Comparison of ENCODE assay signal across 11 cellular contexts in the genomic region with DNA sequence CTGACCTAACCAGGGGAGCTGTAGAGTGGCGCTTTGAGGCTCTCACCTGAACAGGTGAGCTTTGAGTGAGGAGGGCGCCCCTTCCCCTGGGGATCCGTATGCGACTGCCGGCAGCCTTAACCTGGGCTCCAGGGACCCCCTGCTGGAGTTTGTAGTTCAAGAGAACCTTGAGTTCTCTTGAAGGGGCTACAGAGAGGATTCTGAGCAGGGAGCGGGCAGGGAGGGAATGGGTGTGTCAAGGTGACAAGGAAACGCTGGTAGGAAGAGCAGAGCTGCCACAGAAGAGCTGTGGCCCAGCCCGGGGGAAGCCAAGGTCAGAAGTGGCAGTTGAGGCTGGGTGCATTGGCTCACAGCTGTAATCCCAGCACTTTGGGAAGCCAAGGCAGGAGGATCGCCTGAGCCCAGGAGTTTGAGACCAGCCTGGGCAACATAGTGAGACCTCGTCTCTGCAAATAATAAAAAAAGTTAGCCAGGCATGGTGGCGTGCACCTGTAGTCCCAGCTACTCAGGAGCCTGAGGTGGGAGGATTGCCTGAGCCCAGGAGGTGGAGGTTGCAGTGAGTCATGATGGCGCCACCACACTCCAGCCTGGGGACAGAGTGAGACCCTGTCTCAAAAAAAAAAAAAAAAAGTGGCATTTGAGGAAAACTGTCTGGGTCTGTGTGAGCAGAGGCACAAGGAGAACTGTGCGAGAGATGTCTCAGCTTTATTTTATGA. TPM values are rescaled to one million over a fixed set of nuclear protein-coding genes. Genes with fewer than 3 reads are reported as not detected.
A peak's percentile ranks its signal among the peaks of the same experiment; 100 is the strongest.
DNase-seq lines count a peak whose midpoint lies in the region; ATAC-seq, FAIRE-seq and TF ChIP-seq lines count a peak whose summit lies in the region.
"Had no signal": no experiment of that assay in that cellular context is flagged by ENCODE, and none has a peak within 500 bp of the region (broad histone marks: within the 10 kb centered on the region; RNA-seq: fewer than 3 reads in every experiment).

No MANE protein-coding gene starts in this region.

- FAIRE-seq in frontal cortex (lab: Jason Lieb, UNC) (no peak), D721Med (lab: Jason Lieb, UNC) (no peak)
- FAIRE-seq: G401.6 had no signal

- TF ChIP-seq CTCF in mesothelial cell of epicardium (IDR thresholded peaks at IDR 0.05; ENCODE audit: unreplicated experiment) (no peak), D721Med (IDR thresholded peaks at IDR 0.05; ENCODE audit: insufficient read depth, missing control alignments) (no peak)

- no peak for ATAC-seq in stimulated activated naive CD8-positive, alpha-beta T cell treated with anti-CD3 and anti-CD28 coated beads, Interleukin-15, Interleukin-2, amounts not matched to agents 100 U/mL and 50 U/mL, for 24 hours
- ATAC-seq in central memory CD8-positive, alpha-beta T cell (replicated peaks; ENCODE audit: extremely low read depth, poor library complexity, severe bottlenecking): no peak
- ATAC-seq in GM21619 (IDR thresholded peaks at IDR 0.05; ENCODE audit: unreplicated experiment): no peak

- H3K36me3 Mint-ChIP-seq in stimulated activated naive CD8-positive, alpha-beta T cell treated with anti-CD3 and anti-CD28 coated beads, Interleukin-15, Interleukin-2, amounts not matched to agents 100 ng/mL and 50 ng/mL, for 24 hours (ENCODE audit: low read depth): peaks cover 16% of the 10 kb centered on the region
- peaks cover 20% of the 10 kb centered on the region for H3K36me3 Mint-ChIP-seq in central memory CD8-positive, alpha-beta T cell (ENCODE audit: insufficient read depth)
- peaks cover 9% of the 10 kb centered on the region for H3K36me3 Mint-ChIP-seq in mesothelial cell of epicardium

- H3K9me3 Mint-ChIP-seq in stimulated activated naive CD8-positive, alpha-beta T cell treated with anti-CD3 and anti-CD28 coated beads, Interleukin-15, Interleukin-2, amounts not matched to agents 100 ng/mL and 50 ng/mL, for 24 hours: no peaks in the 10 kb centered on the region
- no peaks in the 10 kb centered on the region for H3K9me3 Mint-ChIP-seq in central memory CD8-positive, alpha-beta T cell
- H3K9me3 Mint-ChIP-seq in mesothelial cell of epicardium: no peaks in the 10 kb centered on the region

- no peak for DNase-seq in stimulated activated naive CD8-positive, alpha-beta T cell treated with anti-CD3 and anti-CD28 coated beads, Interleukin-15, Interleukin-2, amounts not matched to agents 100 U/mL and 50 U/mL, for 24 hours
- no peak for DNase-seq in central memory CD8-positive, alpha-beta T cell (ENCODE audit: low spot score in 2 of 2)
- DNase-seq in mesothelial cell of epicardium (ENCODE audit: low spot score in 2 of 2, unreplicated experiment in 2 of 2): no peak
- DNase-seq in frontal cortex (ENCODE audit: low spot score in 2 of 2): no peak
- DNase-seq in GM19238 (ENCODE audit: insufficient read length, low spot score): no peak
- no peak for DNase-seq in D721Med (ENCODE audit: insufficient read length, low spot score)
- DNase-seq: activated CD4-positive, alpha-beta T cell treated with anti-CD3 and anti-CD28 coated beads for 4 hours; NCI-H1930 had no signal

- H3K27ac Mint-ChIP-seq in stimulated activated naive CD8-positive, alpha-beta T cell treated with anti-CD3 and anti-CD28 coated beads, Interleukin-15, Interleukin-2, amounts not matched to agents 100 ng/mL and 50 ng/mL, for 24 hours: no peak overlapping the region
- H3K27ac Mint-ChIP-seq in central memory CD8-positive, alpha-beta T cell (ENCODE audit: low read depth): no peak overlapping the region
- peak overlapping the region; percentile 17 for H3K27ac Mint-ChIP-seq in mesothelial cell of epicardium

- peaks cover 2% of the 10 kb centered on the region for H3K27me3 Mint-ChIP-seq in stimulated activated naive CD8-positive, alpha-beta T cell treated with anti-CD3 and anti-CD28 coated beads, Interleukin-15, Interleukin-2, amounts not matched to agents 100 ng/mL and 50 ng/mL, for 24 hours
- no peaks in the 10 kb centered on the region for H3K27me3 Mint-ChIP-seq in central memory CD8-positive, alpha-beta T cell
- peaks cover 12% of the 10 kb centered on the region for H3K27me3 Mint-ChIP-seq in mesothelial cell of epicardium (ENCODE audit: low read depth)

- peak overlapping the region; percentile 68 for H3K4me3 Mint-ChIP-seq in stimulated activated naive CD8-positive, alpha-beta T cell treated with anti-CD3 and anti-CD28 coated beads, Interleukin-15, Interleukin-2, amounts not matched to agents 100 ng/mL and 50 ng/mL, for 24 hours
- H3K4me3 Mint-ChIP-seq in central memory CD8-positive, alpha-beta T cell: peak overlapping the region; percentile 81
- H3K4me3 Mint-ChIP-seq in mesothelial cell of epicardium: peak overlapping the region; percentile 65

- peaks cover 11% of the 10 kb centered on the region for H3K4me1 Mint-ChIP-seq in stimulated activated naive CD8-positive, alpha-beta T cell treated with anti-CD3 and anti-CD28 coated beads, Interleukin-15, Interleukin-2, amounts not matched to agents 100 ng/mL and 50 ng/mL, for 24 hours (ENCODE audit: low read depth)
- H3K4me1 Mint-ChIP-seq in central memory CD8-positive, alpha-beta T cell: peaks cover 11% of the 10 kb centered on the region
- H3K4me1 Mint-ChIP-seq in mesothelial cell of epicardium: peaks cover 9% of the 10 kb centered on the region

RNA-seq across cellular contexts. Expression of a gene that starts 1.2 kb away (rescaled TPM):
- total RNA-seq in mesothelial cell of epicardium (29.8 to 33.1 TPM (median 31.9 TPM) in 3 replicates), frontal cortex (0.82 TPM)

RNA-seq across cellular contexts. Expression of a gene that starts 10.4 kb away (rescaled TPM):
- 27.2 to 31.8 TPM (median 31.8 TPM) in 3 replicates for total RNA-seq in mesothelial cell of epicardium
- total RNA-seq in frontal cortex: 11.4 TPM

RNA-seq across cellular contexts. Expression of a gene that starts 11.4 kb away (rescaled TPM):
- 37.4 to 39.2 TPM (median 37.4 TPM) in 3 replicates for total RNA-seq in mesothelial cell of epicardium
- total RNA-seq in frontal cortex: 6.1 TPM

Comparison
In these comparisons a context has a peak if more than half of its experiments do, and no peak if none do; other contexts are left out.
1. RNA of a gene that starts 1.2 kb away (total RNA-seq): 29.8 to 33.1 TPM in mesothelial cell of epicardium; 0.82 TPM in frontal cortex (single experiment); every median in the first group is over 10 times any median in the second.
2. Peak in every context shown above with its lines, with median percentiles within 50 percentile points of each other: H3K4me3 Mint-ChIP-seq.